In genomic region chr1:99661780-99662179, GRCh38 we compare ENCODE assay signal across 1 cellular context.
TF ChIP-seq lines count a peak whose summit lies in the region.

No MANE protein-coding gene starts in this region.

TF ChIP-seq in SK-N-SH treated with all-trans-retinoic acid at 6 μM for 48 hours, 23 proteins besides CTCF, POLR2A, EP300 and RAD21 (continued from another document):
- TF ChIP-seq TSHZ2 (CRISPR knock-in tag; IDR thresholded peaks at IDR 0.05), result no peak
